In genomic region chr21:32088471-32088870, GRCh38 we compare ENCODE assay signal across 15 cellular contexts.
"Had no signal": no experiment of that assay in that cellular context is flagged by ENCODE, and none has a peak within 500 bp of the region (broad histone marks: within the 10 kb centered on the region; RNA-seq: fewer than 3 reads in every experiment).

No MANE protein-coding gene starts in this region.

- DNase-seq: activated CD8-positive, alpha-beta memory T cell treated with anti-CD3 and anti-CD28 coated beads, Interleukin-2, amount 50 U/mL, for 48 hours; activated naive CD4-positive, alpha-beta T cell; activated T-cell treated with anti-CD3 and anti-CD28 coated beads, Interleukin-2, amount 50 U/mL, for 4 hours; adrenal gland; central memory CD4-positive, alpha-beta T cell; dermis blood vessel endothelial cell; effector memory CD4-positive, alpha-beta T cell; foreskin melanocyte; immature natural killer cell; kidney glomerular epithelial cell; left lung; naive thymus-derived CD8-positive, alpha-beta T cell; small intestine; stomach; transverse colon had no signal
